1 cellular context compared by ENCODE assay signal in the genomic region with DNA sequence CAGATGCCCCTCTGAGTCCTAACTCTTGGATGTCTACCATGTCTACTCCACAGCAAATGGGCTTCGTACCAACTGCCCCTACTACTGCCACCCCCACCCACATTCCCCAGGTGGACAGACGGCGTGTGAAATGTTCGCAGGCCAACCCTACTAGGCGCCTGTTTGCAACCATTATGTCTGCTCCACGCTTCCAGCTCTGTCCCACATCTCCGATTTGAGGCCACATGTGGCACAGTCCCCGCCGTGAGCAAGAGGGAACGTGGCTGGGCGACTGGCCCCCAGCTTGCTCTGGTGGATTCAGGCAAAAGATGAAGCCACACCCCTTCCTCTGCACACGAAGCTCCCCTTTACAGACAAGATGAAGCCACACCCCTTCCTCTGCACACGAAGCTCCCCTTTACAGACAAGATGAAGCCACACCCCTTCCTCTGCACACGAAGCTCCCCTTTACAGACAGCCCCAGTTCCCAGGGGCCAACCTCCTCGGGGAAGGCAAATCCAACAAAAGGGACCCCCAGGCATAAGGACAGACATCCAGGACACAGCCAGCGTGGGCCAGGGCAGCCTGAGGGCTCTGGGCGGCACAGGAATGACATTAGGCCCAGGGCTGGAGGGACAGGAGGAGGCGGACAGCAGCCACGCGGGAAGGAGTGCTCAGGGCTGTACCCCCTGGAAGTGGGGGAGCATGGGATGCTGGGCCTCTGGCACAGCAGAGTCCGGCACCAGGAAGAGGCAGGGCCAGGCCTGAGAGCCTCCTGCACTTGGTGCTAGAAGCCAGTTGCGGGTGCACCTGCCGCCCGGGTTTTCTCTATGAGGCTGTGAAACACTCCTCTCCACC.
TF ChIP-seq lines count a peak whose summit lies in the region.

No MANE protein-coding gene starts in this region.

TF ChIP-seq in HCT116, 20 proteins besides CTCF, POLR2A, EP300 and RAD21:
- TF ChIP-seq, protein P1, sequence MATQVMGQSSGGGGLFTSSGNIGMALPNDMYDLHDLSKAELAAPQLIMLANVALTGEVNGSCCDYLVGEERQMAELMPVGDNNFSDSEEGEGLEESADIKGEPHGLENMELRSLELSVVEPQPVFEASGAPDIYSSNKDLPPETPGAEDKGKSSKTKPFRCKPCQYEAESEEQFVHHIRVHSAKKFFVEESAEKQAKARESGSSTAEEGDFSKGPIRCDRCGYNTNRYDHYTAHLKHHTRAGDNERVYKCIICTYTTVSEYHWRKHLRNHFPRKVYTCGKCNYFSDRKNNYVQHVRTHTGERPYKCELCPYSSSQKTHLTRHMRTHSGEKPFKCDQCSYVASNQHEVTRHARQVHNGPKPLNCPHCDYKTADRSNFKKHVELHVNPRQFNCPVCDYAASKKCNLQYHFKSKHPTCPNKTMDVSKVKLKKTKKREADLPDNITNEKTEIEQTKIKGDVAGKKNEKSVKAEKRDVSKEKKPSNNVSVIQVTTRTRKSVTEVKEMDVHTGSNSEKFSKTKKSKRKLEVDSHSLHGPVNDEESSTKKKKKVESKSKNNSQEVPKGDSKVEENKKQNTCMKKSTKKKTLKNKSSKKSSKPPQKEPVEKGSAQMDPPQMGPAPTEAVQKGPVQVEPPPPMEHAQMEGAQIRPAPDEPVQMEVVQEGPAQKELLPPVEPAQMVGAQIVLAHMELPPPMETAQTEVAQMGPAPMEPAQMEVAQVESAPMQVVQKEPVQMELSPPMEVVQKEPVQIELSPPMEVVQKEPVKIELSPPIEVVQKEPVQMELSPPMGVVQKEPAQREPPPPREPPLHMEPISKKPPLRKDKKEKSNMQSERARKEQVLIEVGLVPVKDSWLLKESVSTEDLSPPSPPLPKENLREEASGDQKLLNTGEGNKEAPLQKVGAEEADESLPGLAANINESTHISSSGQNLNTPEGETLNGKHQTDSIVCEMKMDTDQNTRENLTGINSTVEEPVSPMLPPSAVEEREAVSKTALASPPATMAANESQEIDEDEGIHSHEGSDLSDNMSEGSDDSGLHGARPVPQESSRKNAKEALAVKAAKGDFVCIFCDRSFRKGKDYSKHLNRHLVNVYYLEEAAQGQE (IDR thresholded peaks at IDR 0.05; ENCODE audit: low read depth) = no peak
- TF ChIP-seq ZNF274 (IDR thresholded peaks at IDR 0.05; ENCODE audit: low read depth, low read length) = no peak
- TF ChIP-seq FOSL1 (IDR thresholded peaks at IDR 0.05; ENCODE audit: low read depth) = no peak
- no peak for TF ChIP-seq SIN3A (IDR thresholded peaks at IDR 0.05; ENCODE audit: low read depth)
- TF ChIP-seq SP1 (IDR thresholded peaks at IDR 0.05; ENCODE audit: low read depth) = no peak
- no peak for TF ChIP-seq ELF1 (IDR thresholded peaks at IDR 0.05; ENCODE audit: borderline replicate concordance, low read depth)
- TF ChIP-seq EGR1 (IDR thresholded peaks at IDR 0.05; ENCODE audit: low read depth) = no peak
- no peak for TF ChIP-seq CBX3 (IDR thresholded peaks at IDR 0.05; ENCODE audit: low read depth)
- TF ChIP-seq, protein P2, sequence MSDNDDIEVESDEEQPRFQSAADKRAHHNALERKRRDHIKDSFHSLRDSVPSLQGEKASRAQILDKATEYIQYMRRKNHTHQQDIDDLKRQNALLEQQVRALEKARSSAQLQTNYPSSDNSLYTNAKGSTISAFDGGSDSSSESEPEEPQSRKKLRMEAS (IDR thresholded peaks at IDR 0.05) = no peak
- no peak for TF ChIP-seq EZH2 (IDR thresholded peaks at IDR 0.05)
- TF ChIP-seq JUND (IDR thresholded peaks at IDR 0.05) = no peak
- TF ChIP-seq, protein P3, sequence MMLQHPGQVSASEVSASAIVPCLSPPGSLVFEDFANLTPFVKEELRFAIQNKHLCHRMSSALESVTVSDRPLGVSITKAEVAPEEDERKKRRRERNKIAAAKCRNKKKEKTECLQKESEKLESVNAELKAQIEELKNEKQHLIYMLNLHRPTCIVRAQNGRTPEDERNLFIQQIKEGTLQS (IDR thresholded peaks at IDR 0.05) = no peak
- TF ChIP-seq YY1 (IDR thresholded peaks at IDR 0.05; ENCODE audit: extremely low read depth, insufficient replicate concordance, low read depth, low read length) = no peak
- TF ChIP-seq TCF7L2 (IDR thresholded peaks at IDR 0.05; ENCODE audit: borderline replicate concordance, extremely low read depth, insufficient read depth, insufficient read length) = no peak
- TF ChIP-seq, protein P4, sequence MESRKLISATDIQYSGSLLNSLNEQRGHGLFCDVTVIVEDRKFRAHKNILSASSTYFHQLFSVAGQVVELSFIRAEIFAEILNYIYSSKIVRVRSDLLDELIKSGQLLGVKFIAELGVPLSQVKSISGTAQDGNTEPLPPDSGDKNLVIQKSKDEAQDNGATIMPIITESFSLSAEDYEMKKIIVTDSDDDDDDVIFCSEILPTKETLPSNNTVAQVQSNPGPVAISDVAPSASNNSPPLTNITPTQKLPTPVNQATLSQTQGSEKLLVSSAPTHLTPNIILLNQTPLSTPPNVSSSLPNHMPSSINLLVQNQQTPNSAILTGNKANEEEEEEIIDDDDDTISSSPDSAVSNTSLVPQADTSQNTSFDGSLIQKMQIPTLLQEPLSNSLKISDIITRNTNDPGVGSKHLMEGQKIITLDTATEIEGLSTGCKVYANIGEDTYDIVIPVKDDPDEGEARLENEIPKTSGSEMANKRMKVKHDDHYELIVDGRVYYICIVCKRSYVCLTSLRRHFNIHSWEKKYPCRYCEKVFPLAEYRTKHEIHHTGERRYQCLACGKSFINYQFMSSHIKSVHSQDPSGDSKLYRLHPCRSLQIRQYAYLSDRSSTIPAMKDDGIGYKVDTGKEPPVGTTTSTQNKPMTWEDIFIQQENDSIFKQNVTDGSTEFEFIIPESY (IDR thresholded peaks at IDR 0.05; ENCODE audit: extremely low read depth, insufficient replicate concordance, low read length) = no peak
- no peak for TF ChIP-seq POLR2AphosphoS5 (IDR thresholded peaks at IDR 0.05; ENCODE audit: low read depth, low read length)
- TF ChIP-seq SRF (IDR thresholded peaks at IDR 0.05; ENCODE audit: low read depth) = no peak
TF ChIP-seq in HCT116: peak in this region for 0.
